ENCODE assay signal across 1 cellular context in the genomic region with DNA sequence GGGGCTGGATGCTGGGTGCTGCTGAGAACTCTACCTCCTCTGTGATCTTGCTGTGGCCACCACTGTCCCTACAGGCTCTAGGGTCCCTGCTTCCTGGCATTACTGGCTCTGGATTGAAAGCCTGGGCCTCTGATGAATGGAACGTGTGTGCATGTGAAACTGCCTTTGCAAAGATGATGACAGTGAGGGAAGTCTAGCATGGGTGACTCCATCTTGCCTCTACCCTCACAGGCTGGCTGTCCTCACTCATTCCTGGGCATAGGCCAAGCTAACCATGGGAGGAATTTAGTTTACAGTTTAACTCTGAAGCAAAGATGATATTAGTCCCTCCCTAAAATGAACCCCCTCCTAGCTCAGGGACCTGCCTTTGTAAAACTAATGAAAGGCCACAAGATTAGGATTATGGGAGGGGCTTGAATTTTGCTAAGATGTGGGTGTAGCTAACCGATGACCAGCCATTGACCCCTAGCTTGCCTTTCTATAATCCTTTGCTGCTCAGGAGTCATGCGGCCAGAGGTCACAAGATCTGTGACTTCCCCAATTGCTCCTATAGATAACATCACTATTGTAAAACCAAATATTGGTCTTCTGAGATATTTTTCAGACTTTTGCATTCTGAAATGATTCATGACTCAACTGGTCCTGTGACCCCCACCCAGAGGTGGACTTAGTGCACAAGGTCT.
A peak's percentile ranks its signal among the peaks of the same experiment; 100 is the strongest.
TF ChIP-seq lines count a peak whose summit lies in the region.

No MANE protein-coding gene starts in this region.

TF ChIP-seq in GM12878, 131 proteins besides CTCF, POLR2A, EP300 and RAD21:
- TF ChIP-seq SUPT20H (IDR thresholded peaks at IDR 0.05; ENCODE audit: borderline replicate concordance, control insufficient read depth, low read depth, low read length) (no peak), NR2F1 (conservative IDR thresholded peaks at IDR 0.05) (peak; percentile 35; the same call in 1 of the 2 replicates), ZNF207 (IDR thresholded peaks at IDR 0.05; ENCODE audit: borderline replicate concordance) (no peak)
TF ChIP-seq in GM12878: peak in this region for 1.
